8 cellular contexts compared by ENCODE assay signal in genomic region chr11:73218106-73218829, GRCh38. TPM values are rescaled to one million over a fixed set of nuclear protein-coding genes. Genes with fewer than 3 reads are reported as not detected.
DNase-seq lines count a peak whose midpoint lies in the region; ATAC-seq and TF ChIP-seq lines count a peak whose summit lies in the region.

TSS of gene P2RY2 (plus strand) at chr11:73218281. CDS start at chr11:73234160, 15,879 bp downstream.

- H3K27me3 Mint-ChIP-seq in IgD-negative memory B cell (peaks cover 7% of the 10 kb centered on the region), activated B cell treated with CpG ODN at 0.5 μM for 24 hours (peaks cover 23% of the 10 kb centered on the region)

- H4K20me1 ChIP-seq in DOHH2 (ENCODE audit: control insufficient read depth, insufficient read depth, low read depth, low read length) (no peaks in the 10 kb centered on the region), Karpas-422 (ENCODE audit: insufficient read depth, low read depth, low read length) (no peaks in the 10 kb centered on the region)

- POLR2A ChIA-PET in activated B cell treated with CpG ODN at 0.5 μM for 24 hours (lab: Charles Lee), result interaction anchor here (0.7 kb wide), 1 partner anchor 29 kb away, joined by 3 read pairs; no protein-coding TSS in a partner anchor

- H3K4me1 ChIP-seq in DOHH2 (ENCODE audit: control insufficient read depth, low read length), result peaks cover 12% of the 10 kb centered on the region
- H3K4me1 ChIP-seq in mucosa of rectum (ENCODE audit: control insufficient read depth in 2 of 2, insufficient read depth in 2 of 2, low read length in 2 of 2), result peaks cover 12 to 15% of the 10 kb centered on the region in 2 donors
- peaks cover 17% of the 10 kb centered on the region for H3K4me1 ChIP-seq in testis
- peaks cover 7% of the 10 kb centered on the region for H3K4me1 ChIP-seq in Karpas-422 (ENCODE audit: low read length)

- 21% methylated on average over 47 of the region's 81 CpGs; no CpG with 5 or more reads in 1 of the 2 donors for WGBS in testis, 2 donors

- DNase-seq in activated B cell treated with CpG ODN at 0.5 μM for 24 hours (peak; percentile 58), epithelial cell of prostate (ENCODE audit: low read depth, low spot score) (no peak), testis (peak; percentile 53), Karpas-422 (no peak)

- peak within 1 kb of the TSS; percentile 51 to 88 (median 76) for H3K4me3 Mint-ChIP-seq in IgD-negative memory B cell
- H3K4me3 Mint-ChIP-seq in activated B cell treated with CpG ODN at 0.5 μM for 24 hours, result peak within 1 kb of the TSS; percentile 74

- no peak within 1 kb of the TSS for H2AFZ ChIP-seq in Karpas-422 (ENCODE audit: low read length)

- TF ChIP-seq CTCF in DOHH2 (IDR thresholded peaks at IDR 0.05; ENCODE audit: low read depth, low read length, poor library complexity, severe bottlenecking), result peak; percentile 44
- TF ChIP-seq CTCF in activated B cell treated with CpG ODN at 0.5 μM for 24 hours (IDR thresholded peaks at IDR 0.05), result no peak
- TF ChIP-seq CTCF in testis (IDR thresholded peaks at IDR 0.05), result peak in 2 of 3 experiments; percentile 8 to 23

- H3K27ac Mint-ChIP-seq in IgD-negative memory B cell, result peak within 1 kb of the TSS in 2 of 3 donors; percentile 18 to 57
- no peak within 1 kb of the TSS for H3K27ac Mint-ChIP-seq in activated B cell treated with CpG ODN at 0.5 μM for 24 hours

- H3K9me2 ChIP-seq in DOHH2 (replicated peaks; ENCODE audit: control insufficient read depth, low read length) (no peaks in the 10 kb centered on the region), Karpas-422 (replicated peaks; ENCODE audit: insufficient read depth, low read length) (no peaks in the 10 kb centered on the region)

- H3F3A ChIP-seq in DOHH2 (ENCODE audit: control insufficient read depth, insufficient read depth), result no peaks in the 10 kb centered on the region

- intact Hi-C loops in activated B cell treated with CpG ODN at 0.5 μM for 24 hours (cut with micrococcal nuclease), result loop anchor here (2.0 kb wide), 1 partner anchor 29 kb away; no protein-coding TSS in a partner anchor
- intact Hi-C loops in testis (cut with DNase I; ENCODE audit: low total_unique reads), result no loop called here

- H3K36me3 ChIP-seq in DOHH2 (ENCODE audit: control insufficient read depth, low read length) (no peaks in the 10 kb centered on the region), mucosa of rectum (ENCODE audit: control insufficient read depth in 2 of 2, insufficient read depth in 2 of 2, low read length in 2 of 2) (no peaks in the 10 kb centered on the region), testis (ENCODE audit: low read depth, missing control alignments) (no peaks in the 10 kb centered on the region), Karpas-422 (ENCODE audit: insufficient read depth, low read length) (no peaks in the 10 kb centered on the region)

- CTCF ChIA-PET in activated B cell treated with CpG ODN at 0.5 μM for 24 hours (lab: Charles Lee), result interaction anchor here (1.3 kb wide), 1 partner anchor 24 kb away, joined by 5 read pairs; no protein-coding TSS in a partner anchor

- H3K9me3 Mint-ChIP-seq in IgD-negative memory B cell (no peaks in the 10 kb centered on the region), activated B cell treated with CpG ODN at 0.5 μM for 24 hours (no peaks in the 10 kb centered on the region)

- no peak for TF ChIP-seq POLR2A in testis (IDR thresholded peaks at IDR 0.05)

- no peaks in the 10 kb centered on the region for H3K9me3 ChIP-seq in DOHH2 (ENCODE audit: control insufficient read depth, insufficient read depth, low read length)
- H3K9me3 ChIP-seq in mucosa of rectum (ENCODE audit: control insufficient read depth in 2 of 2, low read length in 2 of 2), result no peaks in the 10 kb centered on the region
- no peaks in the 10 kb centered on the region for H3K9me3 ChIP-seq in testis
- H3K9me3 ChIP-seq in Karpas-422 (ENCODE audit: low read length), result no peaks in the 10 kb centered on the region

- H3K4me2 ChIP-seq in DOHH2 (ENCODE audit: low read length) (peak within 1 kb of the TSS; percentile 46), Karpas-422 (ENCODE audit: low read depth, low read length, poor library complexity, severe bottlenecking) (no peak within 1 kb of the TSS)

- H3K27me3 ChIP-seq in DOHH2 (ENCODE audit: control insufficient read depth, low read length) (peaks cover 32% of the 10 kb centered on the region), mucosa of rectum (ENCODE audit: control insufficient read depth in 2 of 2, insufficient read depth in 2 of 2, low read length in 2 of 2) (no peaks in the 10 kb centered on the region), testis (no peaks in the 10 kb centered on the region), Karpas-422 (ENCODE audit: low read length) (no peaks in the 10 kb centered on the region)

- H3K4me1 Mint-ChIP-seq in IgD-negative memory B cell (peaks cover 9 to 16% (median 10%) of the 10 kb centered on the region in 3 donors), activated B cell treated with CpG ODN at 0.5 μM for 24 hours (peaks cover 24% of the 10 kb centered on the region)

- H3K27ac ChIP-seq in DOHH2 (ENCODE audit: low read depth, low read length) (no peak within 1 kb of the TSS), epithelial cell of prostate (peak within 1 kb of the TSS; percentile 33), mucosa of rectum (ENCODE audit: low read depth in 2 of 2, low read length in 2 of 2) (peak within 1 kb of the TSS; percentile 61 to 72), testis (no peak within 1 kb of the TSS), Karpas-422 (ENCODE audit: low read length) (no peak within 1 kb of the TSS)

- H3K79me2 ChIP-seq in DOHH2 (ENCODE audit: control insufficient read depth, low read length), result no peaks in the 10 kb centered on the region
- no peaks in the 10 kb centered on the region for H3K79me2 ChIP-seq in Karpas-422 (ENCODE audit: low read length)

- H3K9ac ChIP-seq in mucosa of rectum (ENCODE audit: low read depth in 1 of 2, low read length in 2 of 2) (peak within 1 kb of the TSS; percentile 47 to 70), Karpas-422 (ENCODE audit: low read length) (no peak within 1 kb of the TSS)

- H3K36me3 Mint-ChIP-seq in IgD-negative memory B cell, result peaks cover 1% of the 10 kb centered on the region
- no peaks in the 10 kb centered on the region for H3K36me3 Mint-ChIP-seq in activated B cell treated with CpG ODN at 0.5 μM for 24 hours (ENCODE audit: low read depth)

- H3K4me3 ChIP-seq in DOHH2 (ENCODE audit: low read length) (peak within 1 kb of the TSS; percentile 40), mucosa of rectum (ENCODE audit: low read length in 2 of 2) (peak within 1 kb of the TSS; percentile 67 to 76), testis (peak within 1 kb of the TSS; percentile 29 to 58), Karpas-422 (ENCODE audit: low read length) (no peak within 1 kb of the TSS)

- peak; percentile 83 for ATAC-seq in activated B cell treated with CpG ODN at 0.5 μM for 24 hours (ENCODE audit: low read depth)
- no peak for ATAC-seq in GM19324 (IDR thresholded peaks at IDR 0.05; ENCODE audit: low FRiP score, unreplicated experiment)

RNA-seq across cellular contexts. Expression of gene P2RY2, which starts in this region (rescaled TPM):
- polyA plus RNA-seq in IgD-negative memory B cell (0.13 TPM), testis (ENCODE audit: insufficient read depth, low read depth, low replicate concordance) (0.94 TPM)
- total RNA-seq in activated B cell treated with CpG ODN at 0.5 μM for 24 hours (0.22 and 0.42 TPM in 2 replicates), testis (1 to 10 TPM; 2.0 to 3.6 TPM)
- total RNA-seq in Karpas-422 (2014; rRNA removed; shearing (Covaris generic); ENCODE audit: low replicate concordance), result not detected in 2 replicates

Comparison
In these comparisons a context has a peak if more than half of its experiments do, and no peak if none do; other contexts are left out.
1. Peak in DNase-seq and ATAC-seq in activated B cell treated with CpG ODN at 0.5 μM for 24 hours; RNA of the gene not detected or under 1 TPM.
2. H3K27ac ChIP-seq: peak in epithelial cell of prostate (single experiment) and mucosa of rectum (2 of 2); none in DOHH2 (single experiment), testis (0 of 2) and Karpas-422 (single experiment).